Comparison of ENCODE assay signal across 28 cellular contexts in genomic region chr10:828191-828590, GRCh38.
A peak's percentile ranks its signal among the peaks of the same experiment; 100 is the strongest.
DNase-seq lines count a peak whose midpoint lies in the region; ATAC-seq lines count a peak whose summit lies in the region.
"Had no signal": no experiment of that assay in that cellular context is flagged by ENCODE, and none has a peak within 500 bp of the region (broad histone marks: within the 10 kb centered on the region; RNA-seq: fewer than 3 reads in every experiment).

No MANE protein-coding gene starts in this region.

- H4K91ac ChIP-seq in trophoblast cell (ENCODE audit: low read depth, low read length): no peak overlapping the region

- ATAC-seq in stimulated activated naive CD8-positive, alpha-beta T cell treated with anti-CD3 and anti-CD28 coated beads, Interleukin-15, amount 100 ng/mL, for 72 hours: no peak
- ATAC-seq: GM12878, HepG2, K562 had no signal

- H3K36me3 Mint-ChIP-seq in T-helper 1 cell treated with Interleukin-12 subunit alpha and Interleukin-12 subunit beta and Interleukin-4 antibody, amounts not matched to agents 30 μg/mL and 1 μg/mL, for 36 hours (ENCODE audit: low read depth): peaks cover 43% of the 10 kb centered on the region
- H3K36me3 Mint-ChIP-seq in stimulated activated naive CD8-positive, alpha-beta T cell treated with anti-CD3 and anti-CD28 coated beads, Interleukin-15, Interleukin-2, amounts not matched to agents 100 ng/mL and 50 ng/mL, for 24 hours (ENCODE audit: low read depth): peaks cover 82% of the 10 kb centered on the region

- no peaks in the 10 kb centered on the region for H3K79me2 ChIP-seq in trophoblast cell (ENCODE audit: control insufficient read depth, insufficient read depth, low read length, poor library complexity)

- H3K18ac ChIP-seq in trophoblast cell (ENCODE audit: low read length): no peak overlapping the region

- H3K4me2 ChIP-seq in trophoblast cell (ENCODE audit: low read length): no peak overlapping the region
- H3K4me2 ChIP-seq: BLaER1 treated with 17β-estradiol and CSF1 and Interleukin-3, amounts not matched to agents 10 nM and 100 nM had no signal

- peaks cover 42 to 48% of the 10 kb centered on the region in 2 experiments for H3K36me3 ChIP-seq in trophoblast cell (ENCODE audit: control insufficient read depth in 1 of 2, insufficient read depth in 2 of 2, low read length in 2 of 2)

- no peaks in the 10 kb centered on the region for H3K27me3 ChIP-seq in trophoblast cell (ENCODE audit: insufficient read depth, low read length)
- H3K27me3 ChIP-seq: BLaER1 treated with 17β-estradiol and CSF1 and Interleukin-3, amounts not matched to agents 10 nM and 100 nM; Peyer's patch; SJCRH30 had no signal

- H3K27me3 Mint-ChIP-seq in T-helper 1 cell treated with Interleukin-12 subunit alpha and Interleukin-12 subunit beta and Interleukin-4 antibody, amounts not matched to agents 30 μg/mL and 1 μg/mL, for 36 hours (ENCODE audit: low read depth): no peaks in the 10 kb centered on the region
- no peaks in the 10 kb centered on the region for H3K27me3 Mint-ChIP-seq in stimulated activated naive CD8-positive, alpha-beta T cell treated with anti-CD3 and anti-CD28 coated beads, Interleukin-15, Interleukin-2, amounts not matched to agents 100 ng/mL and 50 ng/mL, for 24 hours
- H3K27me3 Mint-ChIP-seq in stimulated activated naive CD8-positive, alpha-beta T cell treated with anti-CD3 and anti-CD28 coated beads, Interleukin-15, amount 100 ng/mL, for 72 hours: no peaks in the 10 kb centered on the region
- H3K27me3 Mint-ChIP-seq: CD4-positive, alpha-beta memory T cell had no signal

- no peaks in the 10 kb centered on the region for H3K9me3 Mint-ChIP-seq in T-helper 1 cell treated with Interleukin-12 subunit alpha and Interleukin-12 subunit beta and Interleukin-4 antibody, amounts not matched to agents 30 μg/mL and 1 μg/mL, for 36 hours
- no peaks in the 10 kb centered on the region for H3K9me3 Mint-ChIP-seq in stimulated activated naive CD8-positive, alpha-beta T cell treated with anti-CD3 and anti-CD28 coated beads, Interleukin-15, Interleukin-2, amounts not matched to agents 100 ng/mL and 50 ng/mL, for 24 hours
- no peaks in the 10 kb centered on the region for H3K9me3 Mint-ChIP-seq in stimulated activated naive CD8-positive, alpha-beta T cell treated with anti-CD3 and anti-CD28 coated beads, Interleukin-15, amount 100 ng/mL, for 72 hours

- no peak overlapping the region for H3K4ac ChIP-seq in trophoblast cell (ENCODE audit: low read depth, low read length)

- no peak overlapping the region for H3K9ac ChIP-seq in trophoblast cell (ENCODE audit: low read length)
- H3K9ac ChIP-seq: BLaER1 treated with 17β-estradiol and CSF1 and Interleukin-3, amounts not matched to agents 10 nM and 100 nM; GM23248 had no signal

- no peak overlapping the region for H2BK5ac ChIP-seq in trophoblast cell (ENCODE audit: low read depth, low read length, poor library complexity)

- no peak overlapping the region for H4K12ac ChIP-seq in trophoblast cell (ENCODE audit: low read depth, low read length)

- H2BK120ac ChIP-seq in trophoblast cell (ENCODE audit: insufficient read depth, low read length, poor library complexity): no peak overlapping the region

- no CpG with 5 or more reads among the region's 9 CpGs for WGBS in trophoblast cell (ENCODE audit: extremely low coverage, insufficient coverage, insufficient read length)

- H3K23ac ChIP-seq in trophoblast cell (ENCODE audit: low read length): no peak overlapping the region

- peak overlapping the region; percentile 13 for H3K27ac Mint-ChIP-seq in T-helper 1 cell treated with Interleukin-12 subunit alpha and Interleukin-12 subunit beta and Interleukin-4 antibody, amounts not matched to agents 30 μg/mL and 1 μg/mL, for 36 hours
- H3K27ac Mint-ChIP-seq in stimulated activated naive CD8-positive, alpha-beta T cell treated with anti-CD3 and anti-CD28 coated beads, Interleukin-15, Interleukin-2, amounts not matched to agents 100 ng/mL and 50 ng/mL, for 24 hours: peak overlapping the region; percentile 40
- H3K27ac Mint-ChIP-seq in stimulated activated naive CD8-positive, alpha-beta T cell treated with anti-CD3 and anti-CD28 coated beads, Interleukin-15, amount 100 ng/mL, for 72 hours: peak overlapping the region in 1 of 2 donors; percentile 42

- no peak overlapping the region for H3K14ac ChIP-seq in trophoblast cell (ENCODE audit: low read length)

- H3K4me1 ChIP-seq in trophoblast cell (ENCODE audit: control insufficient read depth in 1 of 2, insufficient read depth in 2 of 2, low read length in 2 of 2): no peaks in the 10 kb centered on the region
- H3K4me1 ChIP-seq: Caco-2, HAP-1, Peyer's patch, SJCRH30 had no signal

- DNase-seq in T-helper 1 cell: no peak
- DNase-seq in stimulated activated naive CD8-positive, alpha-beta T cell treated with anti-CD3 and anti-CD28 coated beads, Interleukin-15, amount 100 ng/mL, for 72 hours: no peak
- DNase-seq in trophoblast cell: peak; percentile 65 to 85
- DNase-seq in NCI-H226: no peak
- DNase-seq in NCI-H2227 treated with DMSO at 0.1 percent for 48 hours (lab: John Stamatoyannopoulos, UW): no peak
- DNase-seq in stimulated activated CD4-positive, alpha-beta T cell treated with anti-CD3 and anti-CD28 coated beads, Interleukin-4, amount 100 ng/mL, for 1 hour: no peak
- DNase-seq: ACHN; Caco-2; CD4-positive, alpha-beta memory T cell; DND-41; GM23248; MM.1S; NCI-H1048; NCI-H1417 treated with DMSO at 0.1 percent for 48 hours; NCI-H187; NCI-H2107; NCI-H524; Peyer's patch; SJCRH30 had no signal

- no peak overlapping the region for H3K4me3 Mint-ChIP-seq in T-helper 1 cell treated with Interleukin-12 subunit alpha and Interleukin-12 subunit beta and Interleukin-4 antibody, amounts not matched to agents 30 μg/mL and 1 μg/mL, for 36 hours
- H3K4me3 Mint-ChIP-seq in stimulated activated naive CD8-positive, alpha-beta T cell treated with anti-CD3 and anti-CD28 coated beads, Interleukin-15, Interleukin-2, amounts not matched to agents 100 ng/mL and 50 ng/mL, for 24 hours: no peak overlapping the region
- H3K4me3 Mint-ChIP-seq in stimulated activated naive CD8-positive, alpha-beta T cell treated with anti-CD3 and anti-CD28 coated beads, Interleukin-15, amount 100 ng/mL, for 72 hours: no peak overlapping the region
- H3K4me3 Mint-ChIP-seq: CD4-positive, alpha-beta memory T cell had no signal

- peaks cover 8% of the 10 kb centered on the region for H3K4me1 Mint-ChIP-seq in T-helper 1 cell treated with Interleukin-12 subunit alpha and Interleukin-12 subunit beta and Interleukin-4 antibody, amounts not matched to agents 30 μg/mL and 1 μg/mL, for 36 hours (ENCODE audit: low read depth)
- H3K4me1 Mint-ChIP-seq in stimulated activated naive CD8-positive, alpha-beta T cell treated with anti-CD3 and anti-CD28 coated beads, Interleukin-15, Interleukin-2, amounts not matched to agents 100 ng/mL and 50 ng/mL, for 24 hours (ENCODE audit: low read depth): peaks cover 11% of the 10 kb centered on the region
- H3K4me1 Mint-ChIP-seq in stimulated activated naive CD8-positive, alpha-beta T cell treated with anti-CD3 and anti-CD28 coated beads, Interleukin-15, amount 100 ng/mL, for 72 hours: peaks cover 11% of the 10 kb centered on the region

- no peak overlapping the region for H2AFZ ChIP-seq in trophoblast cell (ENCODE audit: insufficient read depth, low read length, poor library complexity)
- H2AFZ ChIP-seq: GM23248 had no signal

- no peak overlapping the region for H3K4me3 ChIP-seq in trophoblast cell (ENCODE audit: low read depth, low read length)
- H3K4me3 ChIP-seq: BLaER1 treated with 17β-estradiol and CSF1 and Interleukin-3, amounts not matched to agents 10 nM and 100 nM; GM12878; GM23248; HAP-1; K562; Peyer's patch; SJCRH30 had no signal

- no peak overlapping the region for H4K8ac ChIP-seq in trophoblast cell (ENCODE audit: low read depth, low read length)

- H3K9me3 ChIP-seq in trophoblast cell (ENCODE audit: insufficient read depth, low read depth, low read length): no peaks in the 10 kb centered on the region
- H3K9me3 ChIP-seq: Caco-2, HAP-1, Peyer's patch, SJCRH30 had no signal

- H2BK12ac ChIP-seq in trophoblast cell (ENCODE audit: low read length): no peak overlapping the region

- H2AK5ac ChIP-seq in trophoblast cell (ENCODE audit: low read length): no peak overlapping the region

- H3K27ac ChIP-seq in trophoblast cell (ENCODE audit: low read depth, low read length): no peak overlapping the region
- H3K27ac ChIP-seq: 22Rv1; BLaER1 treated with 17β-estradiol and CSF1 and Interleukin-3, amounts not matched to agents 10 nM and 100 nM; GM23248; HL-60; Peyer's patch; SJCRH30 had no signal

- no peaks in the 10 kb centered on the region for H3K79me1 ChIP-seq in trophoblast cell (ENCODE audit: low read length)

Comparison
In these comparisons a context has a peak if more than half of its experiments do, and no peak if none do; other contexts are left out.
1. DNase-seq: peak in trophoblast cell (2 of 2); none in T-helper 1 cell (0 of 5), stimulated activated naive CD8-positive, alpha-beta T cell treated with anti-CD3 and anti-CD28 coated beads, Interleukin-15, amount 100 ng/mL, for 72 hours (0 of 2), NCI-H226 (single experiment), NCI-H2227 treated with DMSO at 0.1 percent for 48 hours (single experiment) and stimulated activated CD4-positive, alpha-beta T cell treated with anti-CD3 and anti-CD28 coated beads, Interleukin-4, amount 100 ng/mL, for 1 hour (single experiment).